8 cellular contexts compared by ENCODE assay signal in genomic region chr7:105010538-105011523, GRCh38. TPM values are rescaled to one million over a fixed set of nuclear protein-coding genes. Genes with fewer than 3 reads are reported as not detected.
DNase-seq lines count a peak whose midpoint lies in the region; ATAC-seq and TF ChIP-seq lines count a peak whose summit lies in the region.

No MANE protein-coding gene starts in this region.

- H3K27me3 Mint-ChIP-seq in Caco-2 (ENCODE audit: insufficient read depth, unreplicated experiment), result no peaks in the 10 kb centered on the region
- peaks cover 0 to 12% (median 0%) of the 10 kb centered on the region in 5 donors for H3K27me3 Mint-ChIP-seq in naive thymus-derived CD8-positive, alpha-beta T cell

- H3K27me3 ChIP-seq in Caco-2 (replicated peaks; ENCODE audit: control insufficient read depth, insufficient read depth, low read length) (no peaks in the 10 kb centered on the region), ectodermal cell (ENCODE audit: control insufficient read depth, insufficient read depth, low read length, poor library complexity, severe bottlenecking) (no peaks in the 10 kb centered on the region)

- POLR2A ChIA-PET in Caco-2 (lab: Charles Lee), result interaction anchor here (0.6 to 2.0 kb wide), 3 partner anchors 27 to 42 kb away, joined by 3 to 11 read pairs (median 8); no protein-coding TSS in a partner anchor
- POLR2A ChIA-PET in naive thymus-derived CD8-positive, alpha-beta T cell (lab: Charles Lee), result interaction anchor here (0.6 to 14.6 kb wide), 10 partner anchors 10 to 577 kb away, joined by 3 to 500 read pairs (median 5); no protein-coding TSS in a partner anchor

- BruUV-seq in Caco-2 (replicated peaks; lab: Mats Ljungman, UMichigan), result no TSS peak

- no peaks in the 10 kb centered on the region for H3K9me3 ChIP-seq in Caco-2
- H3K9me3 ChIP-seq in ectodermal cell (ENCODE audit: control insufficient read depth, low read length), result no peaks in the 10 kb centered on the region

- CTCF ChIA-PET in Caco-2 (lab: Charles Lee), result interaction anchor here (1.1 kb wide), 1 partner anchor 28 kb away, joined by 5 read pairs; no protein-coding TSS in a partner anchor

- peak overlapping the region; percentile 30 for H3K27ac ChIP-seq in ectodermal cell (ENCODE audit: insufficient read depth, low read depth, low read length, poor library complexity, severe bottlenecking)

- TF ChIP-seq CTCF in Caco-2 (IDR thresholded peaks at IDR 0.05; ENCODE audit: insufficient read depth in 1 of 2, low read depth in 1 of 2, low read length in 1 of 2, severe bottlenecking in 1 of 2, unreplicated experiment in 1 of 2), result no peak

- H3K4me3 ChIP-seq in Caco-2 (ENCODE audit: low read depth, low read length) (peak overlapping the region; percentile 100), ectodermal cell (ENCODE audit: insufficient read depth, low read depth, low read length) (peak overlapping the region; percentile 94)

- no peaks in the 10 kb centered on the region; the same call in 1 of the 2 replicates for H3K36me3 ChIP-seq in Caco-2 (ENCODE audit: control insufficient read depth, insufficient read depth, low read length)
- H3K36me3 ChIP-seq in ectodermal cell (ENCODE audit: control insufficient read depth, insufficient read depth, low read length), result no peaks in the 10 kb centered on the region

- WGBS in ectodermal cell, 2 experiments, result 29% methylated on average over 6 to 7 of the region's 7 CpGs

- H3K4me1 Mint-ChIP-seq in Caco-2 (ENCODE audit: low read depth, unreplicated experiment), result peaks cover 18% of the 10 kb centered on the region
- peaks cover 23 to 59% (median 48%) of the 10 kb centered on the region in 4 donors for H3K4me1 Mint-ChIP-seq in naive thymus-derived CD8-positive, alpha-beta T cell

- no peaks in the 10 kb centered on the region for H3K9me3 Mint-ChIP-seq in Caco-2 (ENCODE audit: unreplicated experiment)
- H3K9me3 Mint-ChIP-seq in naive thymus-derived CD8-positive, alpha-beta T cell, result peaks cover 0 to 9% (median 0%) of the 10 kb centered on the region in 9 donors

- ATAC-seq in naive thymus-derived CD8-positive, alpha-beta T cell, result no peak
- no peak for ATAC-seq in HG03432 (IDR thresholded peaks at IDR 0.05; ENCODE audit: unreplicated experiment)
- ATAC-seq in GM21447 (IDR thresholded peaks at IDR 0.05; ENCODE audit: unreplicated experiment), result no peak

- peak overlapping the region; percentile 88 for H3K4me3 Mint-ChIP-seq in Caco-2 (ENCODE audit: unreplicated experiment)
- peak overlapping the region; percentile 94 to 100 (median 98) for H3K4me3 Mint-ChIP-seq in naive thymus-derived CD8-positive, alpha-beta T cell

- H3K4me1 ChIP-seq in Caco-2, result peaks cover 44% of the 10 kb centered on the region
- peaks cover 12% of the 10 kb centered on the region for H3K4me1 ChIP-seq in ectodermal cell (ENCODE audit: control insufficient read depth, insufficient read depth, low read length)

- intact Hi-C loops in Caco-2 (cut with micrococcal nuclease; ENCODE audit: unreplicated experiment), result no loop called here

- no peak for DNase-seq in Caco-2
- DNase-seq in NCI-H69 (lab: John Stamatoyannopoulos, UW), result peak; percentile 47
- DNase-seq in naive thymus-derived CD8-positive, alpha-beta T cell, result no peak
- DNase-seq in NCI-H774 (lab: John Stamatoyannopoulos, UW), result no peak
- no peak for DNase-seq in activated CD4-positive, CD25-positive, alpha-beta regulatory T cell treated with anti-CD3 and anti-CD28 coated beads, Interleukin-2, amount 50 U/mL, for 72 hours

- peaks cover 91% of the 10 kb centered on the region for H3K36me3 Mint-ChIP-seq in Caco-2 (ENCODE audit: insufficient read depth, unreplicated experiment)
- H3K36me3 Mint-ChIP-seq in naive thymus-derived CD8-positive, alpha-beta T cell, result peaks cover 8 to 45% (median 16%) of the 10 kb centered on the region in 3 donors

- H3K27ac Mint-ChIP-seq in Caco-2 (ENCODE audit: unreplicated experiment), result peak overlapping the region; percentile 100
- peak overlapping the region; percentile 99 to 100 (median 100) for H3K27ac Mint-ChIP-seq in naive thymus-derived CD8-positive, alpha-beta T cell

RNA-seq across cellular contexts. Expression of gene KMT2E, which starts 3.2 kb away (rescaled TPM):
- 61.4 and 63.1 TPM in 2 replicates for total RNA-seq in Caco-2 (2022)
- 68.0 TPM for polyA plus RNA-seq in ectodermal cell (2013, experiment 1 of 4)
- polyA plus RNA-seq in ectodermal cell (2013, experiment 2 of 4), result 68.0 TPM
- polyA plus RNA-seq in ectodermal cell (2013, experiment 3 of 4), result 52.9 TPM
- polyA plus RNA-seq in ectodermal cell (2013, experiment 4 of 4), result 64.7 TPM
- 100 to 1,000 TPM; 186 to 188 TPM for total RNA-seq in naive thymus-derived CD8-positive, alpha-beta T cell
- 100 to 1,000 TPM; 119 to 193 (median 140) TPM for polyA plus RNA-seq in naive thymus-derived CD8-positive, alpha-beta T cell
